1 cellular context compared by ENCODE assay signal in genomic region chr12:108727868-108728735, GRCh38.
TF ChIP-seq lines count a peak whose summit lies in the region.

No MANE protein-coding gene starts in this region.

TF ChIP-seq in K562, 482 proteins besides CTCF, POLR2A, EP300 and RAD21 (continued from another document):
- TF ChIP-seq ZNF592 (IDR thresholded peaks at IDR 0.05) (0 out of 2 replicates have a peak, but pooled peaks have one; percentile 11), PRDM10 (IDR thresholded peaks at IDR 0.05; ENCODE audit: partially characterized antibody) (no peak)
